Comparison of ENCODE assay signal across 20 cellular contexts in the genomic region with DNA sequence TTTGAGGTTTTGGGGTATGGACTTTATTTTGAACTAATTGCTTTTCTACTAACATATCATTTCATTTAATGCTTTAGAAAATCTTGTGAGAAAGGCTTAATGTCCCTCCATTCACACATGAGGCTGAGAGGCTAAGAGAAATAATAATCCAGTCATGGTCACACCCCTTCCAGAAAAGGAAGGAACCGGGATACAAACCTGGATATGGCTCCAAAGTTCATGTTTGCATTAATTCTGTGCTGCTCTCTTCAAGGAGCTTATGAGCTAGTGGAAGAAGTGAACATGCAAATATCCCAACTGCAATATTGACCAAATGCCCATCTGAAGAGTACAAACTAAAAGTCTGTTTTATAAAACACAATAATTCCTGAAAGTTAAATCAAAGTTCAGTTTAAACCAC.
"Had no signal": no experiment of that assay in that cellular context is flagged by ENCODE, and none has a peak within 500 bp of the region (broad histone marks: within the 10 kb centered on the region; RNA-seq: fewer than 3 reads in every experiment).

No MANE protein-coding gene starts in this region.

- H3K27me3 ChIP-seq: MG63, SJSA1 had no signal

- H3K9me3 ChIP-seq: MG63, SJSA1 had no signal

- H3K4me1 ChIP-seq: SJSA1 had no signal

- H3K4me3 ChIP-seq: MG63, SJSA1, SK-N-MC had no signal

- H3K27ac ChIP-seq: HL-60, SJSA1, SK-N-MC had no signal

- DNase-seq: KBM-7, MG63, NCI-H1092, NCI-H1436, NCI-H187, NCI-H2029, NCI-H2081 treated with DMSO at 0.1 percent for 48 hours, NCI-H2171, NCI-H226, NCI-H446, NCI-H510A, NCI-H524 treated with DMSO at 0.1 percent for 48 hours, NCI-H69, NCI-H774, Right ventricle myocardium superior, RPMI8226, SIG-M5 had no signal

- H3K36me3 ChIP-seq: MG63, SJSA1 had no signal
